ENCODE assay signal across 15 cellular contexts in the genomic region with DNA sequence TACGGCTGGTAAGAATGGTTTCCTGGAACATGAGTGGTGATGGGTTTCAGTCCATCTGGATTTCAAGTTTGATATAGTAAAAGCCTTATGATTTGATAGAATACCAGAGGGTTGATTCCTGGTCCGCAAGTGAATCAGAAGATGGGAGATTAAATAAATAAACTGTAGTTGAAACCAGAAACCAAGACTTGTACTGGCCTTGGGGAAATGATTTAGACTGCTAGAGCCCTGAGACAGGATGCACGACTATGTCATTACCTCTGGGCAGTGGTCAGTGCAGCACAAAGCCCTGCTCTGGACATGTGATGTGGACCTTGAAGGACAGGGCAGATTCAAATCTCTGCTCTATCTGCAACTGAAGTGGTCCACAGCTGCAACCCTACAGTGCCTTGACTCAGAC. TPM values are rescaled to one million over a fixed set of nuclear protein-coding genes. Genes with fewer than 3 reads are reported as not detected.
"Had no signal": no experiment of that assay in that cellular context is flagged by ENCODE, and none has a peak within 500 bp of the region (broad histone marks: within the 10 kb centered on the region; RNA-seq: fewer than 3 reads in every experiment).

No MANE protein-coding gene starts in this region.

- DNase-seq: activated gamma-delta T cell treated with Interleukin-2 at 50 U/mL for 16 hours; activated T-cell treated with anti-CD3 and anti-CD28 coated beads, Interleukin-2, amount 50 U/mL, for 1 hour; cerebellar nuclear complex; endodermal cell; esophagus squamous epithelium; heart left ventricle; kidney; lower lobe of right lung; naive thymus-derived CD8-positive, alpha-beta T cell; small intestine; stimulated activated naive B cell treated with anti-CD40 and anti-IgM and Interleukin-4, amounts not matched to agents 10 μg/mL and 1 μg/mL and 100 μg/mL, for 72 hours; T-helper 9 cell had no signal

- H3K9me3 ChIP-seq: esophagus squamous epithelium, heart left ventricle, lower lobe of right lung, thoracic aorta had no signal

- H3K4me3 ChIP-seq: coronary artery, esophagus squamous epithelium, heart left ventricle, lower lobe of right lung, thoracic aorta had no signal

- H3K36me3 ChIP-seq: esophagus squamous epithelium, heart left ventricle, lower lobe of right lung, thoracic aorta had no signal

- H3K27ac ChIP-seq: coronary artery, esophagus squamous epithelium, heart left ventricle, lower lobe of right lung, thoracic aorta had no signal

RNA-seq across cellular contexts. Expression of gene FMOD, which starts 15.6 kb away (rescaled TPM):
- total RNA-seq: astrocyte; naive thymus-derived CD8-positive, alpha-beta T cell had no signal
- polyA plus RNA-seq: naive thymus-derived CD8-positive, alpha-beta T cell had no signal
